In genomic region chr12:121465921-121466799, GRCh38 we compare ENCODE assay signal across 8 cellular contexts.
DNase-seq lines count a peak whose midpoint lies in the region; ATAC-seq and TF ChIP-seq lines count a peak whose summit lies in the region.

No MANE protein-coding gene starts in this region.

- peak; percentile 10 for ATAC-seq in activated CD8-positive, alpha-beta T cell treated with anti-CD3 and anti-CD28 coated beads, Interleukin-2, amount 10 ng/mL, durations not matched to agents 7 days and 5 days

- H2BK5ac ChIP-seq in H9 (ENCODE audit: insufficient read length, low read length) = no peak overlapping the region

- H3K27me3 ChIP-seq in H9 (ENCODE audit: insufficient read depth, low read length) (no peaks in the 10 kb centered on the region), osteoblast (ENCODE audit: insufficient read depth, low read length) (no peaks in the 10 kb centered on the region)

- no peak overlapping the region for H3T11ph ChIP-seq in H9 (ENCODE audit: low read length)

- no peak overlapping the region for H4K5ac ChIP-seq in H9 (ENCODE audit: insufficient read length, low read depth, low read length)

- peak overlapping the region; percentile 89 for H3K4me3 ChIP-seq in GM08714 (ENCODE audit: low read length)
- H3K4me3 ChIP-seq in osteoblast (ENCODE audit: insufficient read depth, low read length) = peak overlapping the region; percentile 80

- H4K91ac ChIP-seq in H9 (ENCODE audit: insufficient read length, low read depth, low read length) = no peak overlapping the region

- peaks cover 17% of the 10 kb centered on the region for H3K79me1 ChIP-seq in H9 (ENCODE audit: insufficient read depth, low read depth, low read length, poor library complexity, severe bottlenecking)

- H3K36me3 Mint-ChIP-seq in H9 (ENCODE audit: insufficient read depth in 1 of 3, low read depth in 3 of 3) = peaks cover 3 to 8% (median 6%) of the 10 kb centered on the region in 3 experiments; a peak in 6 of 7 replicates
- peaks cover 17% of the 10 kb centered on the region for H3K36me3 Mint-ChIP-seq in activated CD8-positive, alpha-beta T cell treated with anti-CD3 and anti-CD28 coated beads, Interleukin-2, amount 10 ng/mL, durations not matched to agents 7 days and 5 days (ENCODE audit: low read depth)

- H3K27ac Mint-ChIP-seq in H9 = no peak overlapping the region
- H3K27ac Mint-ChIP-seq in activated CD8-positive, alpha-beta T cell treated with anti-CD3 and anti-CD28 coated beads, Interleukin-2, amount 10 ng/mL, durations not matched to agents 7 days and 5 days = peak overlapping the region; percentile 93

- WGBS in H9 (ENCODE audit: extremely low coverage, insufficient read length, low lambda C conversion rate) = no CpG with 5 or more reads among the region's 71 CpGs

- no peak overlapping the region for H2BK12ac ChIP-seq in H9 (ENCODE audit: insufficient read length, low read depth, low read length)

- POLR2A ChIA-PET in activated CD8-positive, alpha-beta T cell treated with anti-CD3 and anti-CD28 coated beads, Interleukin-2, amount 10 ng/mL, durations not matched to agents 7 days and 5 days (lab: Charles Lee) = interaction anchor here (0.6 kb wide), 2 partner anchors 81 to 423 kb away, joined by 3 to 4 read pairs; partner anchors contain the start of gene PSMD9

- H3K14ac ChIP-seq in H9 (ENCODE audit: insufficient read depth, low read length) = 0 out of 2 replicates have a peak overlapping the region, but pooled peaks have one; percentile 61

- H3K4ac ChIP-seq in H9 (ENCODE audit: low read depth, low read length) = no peak overlapping the region

- TF ChIP-seq CTCF in H9 (conservative IDR thresholded peaks at IDR 0.05) (no peak), osteoblast (IDR thresholded peaks at IDR 0.05; ENCODE audit: extremely low read depth, low read depth, low read length) (no peak)

- peaks cover 0 to 2% of the 10 kb centered on the region in 2 experiments; a peak in 1 of 5 replicates for H3K9me3 Mint-ChIP-seq in H9
- H3K9me3 Mint-ChIP-seq in activated CD8-positive, alpha-beta T cell treated with anti-CD3 and anti-CD28 coated beads, Interleukin-2, amount 10 ng/mL, durations not matched to agents 7 days and 5 days (ENCODE audit: insufficient read depth) = no peaks in the 10 kb centered on the region

- H3K18ac ChIP-seq in H9 (ENCODE audit: insufficient read length, low read depth, low read length) = no peak overlapping the region

- peak overlapping the region; percentile 81 to 90 for H3K4me3 Mint-ChIP-seq in H9
- peak overlapping the region; percentile 95 for H3K4me3 Mint-ChIP-seq in activated CD8-positive, alpha-beta T cell treated with anti-CD3 and anti-CD28 coated beads, Interleukin-2, amount 10 ng/mL, durations not matched to agents 7 days and 5 days

- no peak overlapping the region for H3K56ac ChIP-seq in H9 (ENCODE audit: insufficient read length, low read depth, low read length)

- no peak overlapping the region for H2BK120ac ChIP-seq in H9 (ENCODE audit: low read depth, low read length, poor library complexity, severe bottlenecking)

- DNase-seq in H9 = no peak
- DNase-seq in M059J (ENCODE audit: low read depth) = peak; percentile 24
- peak; percentile 53 for DNase-seq in activated CD8-positive, alpha-beta T cell treated with anti-CD3 and anti-CD28 coated beads, Interleukin-2, amount 10 ng/mL, durations not matched to agents 7 days and 5 days
- DNase-seq in epithelial cell of prostate (ENCODE audit: low read depth, low spot score) = no peak
- DNase-seq in osteoblast (ENCODE audit: insufficient read length, low spot score, missing footprints) = peak; percentile 87
- DNase-seq in DMS153 (lab: John Stamatoyannopoulos, UW) = no peak
- DNase-seq in H4 (ENCODE audit: low spot score) = no peak

- H3K4me1 Mint-ChIP-seq in H9 = peaks cover 24 to 25% of the 10 kb centered on the region in 2 experiments
- peaks cover 35% of the 10 kb centered on the region for H3K4me1 Mint-ChIP-seq in activated CD8-positive, alpha-beta T cell treated with anti-CD3 and anti-CD28 coated beads, Interleukin-2, amount 10 ng/mL, durations not matched to agents 7 days and 5 days (ENCODE audit: low read depth)

- H3K4me1 ChIP-seq in H9 (ENCODE audit: insufficient read depth, low read length) (peaks cover 5% of the 10 kb centered on the region; the same call in 1 of the 2 replicates), osteoblast (ENCODE audit: insufficient read depth, low read length) (peaks cover 8% of the 10 kb centered on the region)

- H3K27me3 Mint-ChIP-seq in H9 (ENCODE audit: low read depth) = peaks cover 9% of the 10 kb centered on the region
- no peaks in the 10 kb centered on the region for H3K27me3 Mint-ChIP-seq in activated CD8-positive, alpha-beta T cell treated with anti-CD3 and anti-CD28 coated beads, Interleukin-2, amount 10 ng/mL, durations not matched to agents 7 days and 5 days (ENCODE audit: low read depth)

- H2BK20ac ChIP-seq in H9 (ENCODE audit: low read depth, low read length, poor library complexity, severe bottlenecking) = no peak overlapping the region

- peak overlapping the region; percentile 45 for H3K4me2 ChIP-seq in H9 (ENCODE audit: insufficient read depth, insufficient read length, low read length)
- H3K4me2 ChIP-seq in osteoblast (ENCODE audit: insufficient read depth, low read length) = peak overlapping the region; percentile 97

- H4K20me1 ChIP-seq in H9 (ENCODE audit: control insufficient read depth, insufficient read depth, insufficient read length) = no peaks in the 10 kb centered on the region
- H4K20me1 ChIP-seq in osteoblast (ENCODE audit: insufficient read depth, low read length) = peaks cover 17% of the 10 kb centered on the region

- H2AK5ac ChIP-seq in H9 (ENCODE audit: insufficient read length, low read length) = no peak overlapping the region

- H2AFZ ChIP-seq in H9 (ENCODE audit: low read length) (no peak overlapping the region), osteoblast (ENCODE audit: low read length) (peak overlapping the region; percentile 77)

- no peak overlapping the region for H3K27ac ChIP-seq in H9 (ENCODE audit: insufficient read length, low read depth, low read length)
- peak overlapping the region; percentile 32 for H3K27ac ChIP-seq in epithelial cell of prostate
- H3K27ac ChIP-seq in osteoblast (ENCODE audit: low read depth, low read length) = peak overlapping the region; percentile 45

- H3K9me3 ChIP-seq in H9 (ENCODE audit: control insufficient read depth, low read depth, low read length) (no peaks in the 10 kb centered on the region), osteoblast (ENCODE audit: low read depth, low read length) (no peaks in the 10 kb centered on the region)

- no peak overlapping the region for H3K23ac ChIP-seq in H9 (ENCODE audit: insufficient read length, low read depth, low read length)

- H3K9ac ChIP-seq in H9 (ENCODE audit: extremely low read depth, insufficient read length, low read length) = peak overlapping the region; percentile 48

- peaks cover 7% of the 10 kb centered on the region for H3K23me2 ChIP-seq in H9 (ENCODE audit: insufficient read length, low read depth, low read length, poor library complexity, severe bottlenecking)

- H2BK15ac ChIP-seq in H9 (ENCODE audit: low read depth, low read length) = no peak overlapping the region

- no peak overlapping the region for H4K8ac ChIP-seq in H9 (replicated peaks; ENCODE audit: insufficient read length, low read depth, low read length)

- no peaks in the 10 kb centered on the region for H3K36me3 ChIP-seq in osteoblast (ENCODE audit: insufficient read depth, low read length)

- H3K79me2 ChIP-seq in H9 (ENCODE audit: insufficient read depth, low read length) = peaks cover 12% of the 10 kb centered on the region; the same call in 1 of the 2 replicates
- peaks cover 39% of the 10 kb centered on the region for H3K79me2 ChIP-seq in osteoblast (ENCODE audit: insufficient read depth, low read length)

- CTCF ChIA-PET in activated CD8-positive, alpha-beta T cell treated with anti-CD3 and anti-CD28 coated beads, Interleukin-2, amount 10 ng/mL, durations not matched to agents 7 days and 5 days (lab: Charles Lee) = interaction anchor here (0.9 kb wide), 1 partner anchor 23 kb away, joined by 4 read pairs; no protein-coding TSS in a partner anchor

Comparison
In these comparisons a context has a peak if more than half of its experiments do, and no peak if none do; other contexts are left out.
1. DNase-seq: peak in M059J (single experiment), activated CD8-positive, alpha-beta T cell treated with anti-CD3 and anti-CD28 coated beads, Interleukin-2, amount 10 ng/mL, durations not matched to agents 7 days and 5 days (single experiment) and osteoblast (single experiment); none in H9 (single experiment), epithelial cell of prostate (single experiment), DMS153 (single experiment) and H4 (single experiment).